Comparison of ENCODE assay signal across 23 cellular contexts in the genomic region with DNA sequence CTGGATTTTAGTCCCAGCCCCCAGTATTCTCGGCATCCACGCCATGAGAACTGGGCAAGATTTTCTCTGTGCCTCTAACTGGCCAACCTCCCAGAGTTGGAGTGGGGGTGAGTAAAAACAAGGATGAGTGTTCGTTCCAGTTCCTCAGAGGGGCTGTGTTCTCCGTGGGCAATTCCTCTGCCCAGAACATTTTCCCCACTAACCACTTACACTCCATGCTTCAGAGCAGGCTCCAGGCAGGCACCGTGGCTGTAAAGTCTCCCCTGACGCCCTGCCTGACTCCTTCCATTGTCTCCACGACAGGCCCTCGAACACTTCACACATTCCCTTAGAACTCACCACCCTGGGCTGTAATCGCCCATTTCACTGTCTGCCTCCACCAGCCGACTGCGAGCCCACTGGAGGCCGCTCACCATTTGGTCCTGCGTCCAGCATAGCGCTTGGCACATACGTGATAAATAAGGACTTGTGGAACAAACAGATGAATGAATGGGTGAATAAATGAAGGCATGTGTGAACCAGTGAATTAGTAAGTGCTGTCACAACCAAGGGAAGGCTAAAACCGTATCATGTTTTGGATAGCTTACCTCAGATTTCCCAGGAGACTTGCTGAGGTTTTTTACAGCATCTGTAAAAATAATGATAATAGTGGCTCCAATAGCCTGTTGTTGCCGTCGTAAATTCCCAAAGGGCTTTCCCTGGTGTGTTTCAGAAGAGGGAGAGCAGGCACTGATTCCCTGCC. TPM values are rescaled to one million over a fixed set of nuclear protein-coding genes. Genes with fewer than 3 reads are reported as not detected.
DNase-seq lines count a peak whose midpoint lies in the region; ATAC-seq, FAIRE-seq and TF ChIP-seq lines count a peak whose summit lies in the region.
"Had no signal": no experiment of that assay in that cellular context is flagged by ENCODE, and none has a peak within 500 bp of the region (broad histone marks: within the 10 kb centered on the region; RNA-seq: fewer than 3 reads in every experiment).

No MANE protein-coding gene starts in this region.

- intact Hi-C loops in psoas muscle (cut with DNase I), result no loop called here

- no peak for TF ChIP-seq EP300 in H1 (IDR thresholded peaks at IDR 0.05; ENCODE audit: borderline replicate concordance in 1 of 2, low read depth in 2 of 2, low read length in 2 of 2)

- TF ChIP-seq CTCF in H1 (IDR thresholded peaks at IDR 0.05; ENCODE audit: control extremely low read depth in 1 of 3, insufficient read depth in 1 of 3, low read depth in 1 of 3, low read length in 3 of 3) (no peak), psoas muscle (IDR thresholded peaks at IDR 0.05) (no peak)

- peak overlapping the region; percentile 54 for H4K91ac ChIP-seq in H1 (replicated peaks; ENCODE audit: insufficient read length, low read length)

- no peak overlapping the region for H3K23ac ChIP-seq in H1 (ENCODE audit: insufficient read length)

- no peaks in the 10 kb centered on the region for H3K79me2 ChIP-seq in H1 (ENCODE audit: control insufficient read depth in 1 of 2, insufficient read depth in 2 of 2, low read length in 2 of 2)
- H3K79me2 ChIP-seq: hepatocyte had no signal

- TF ChIP-seq RAD21 in H1 (IDR thresholded peaks at IDR 0.05 in 1 of 2, conservative IDR thresholded peaks at IDR 0.05 in 1 of 2; ENCODE audit: low read depth in 2 of 2, low read length in 2 of 2), result no peak

- H3K23me2 ChIP-seq in H1 (ENCODE audit: low read depth, low read length), result peaks cover 2% of the 10 kb centered on the region; the same call in 1 of the 2 replicates

- no peak overlapping the region for H2AK5ac ChIP-seq in H1 (ENCODE audit: low read depth, low read length)

- H2BK15ac ChIP-seq in H1 (ENCODE audit: low read length), result peak overlapping the region; percentile 99; the same call in 1 of the 2 replicates

- no peak overlapping the region for H4K5ac ChIP-seq in H1 (ENCODE audit: insufficient read length, low read depth, low read length)

- no peak overlapping the region for H3K9ac ChIP-seq in H1 (replicated peaks in 1 of 4; ENCODE audit: extremely low read depth in 1 of 4, low read depth in 3 of 4, low read length in 3 of 4)
- H3K9ac ChIP-seq in iPS-15b (ENCODE audit: low read depth, low read length), result peak overlapping the region; percentile 30

- in situ Hi-C loops in G401 (cut with HindIII; ENCODE audit: low sequenced_read_pairs), result no loop called here

- H3K4me3 ChIP-seq in H1 (ENCODE audit: extremely low read depth in 1 of 4, insufficient read depth in 2 of 4, low read depth in 3 of 4, low read length in 4 of 4) (no peak overlapping the region), iPS-15b (ENCODE audit: low read depth, low read length) (no peak overlapping the region), psoas muscle (no peak overlapping the region)
- H3K4me3 ChIP-seq: HAP-1, hepatocyte, upper lobe of right lung had no signal

- H2BK120ac ChIP-seq in H1 (replicated peaks; ENCODE audit: low read depth, low read length), result peak overlapping the region; percentile 27

- H4K20me1 ChIP-seq in H1 (replicated peaks in 1 of 2; ENCODE audit: control insufficient read depth in 1 of 2, insufficient read depth in 2 of 2, low read length in 2 of 2), result no peaks in the 10 kb centered on the region

- peak in 2 of 4 donors; percentile 42 to 46 for ATAC-seq in psoas muscle
- ATAC-seq: esophagus mucosa; left lobe of liver; naive thymus-derived CD4-positive, alpha-beta T cell; upper lobe of right lung had no signal

- no peak overlapping the region for H3K18ac ChIP-seq in H1 (ENCODE audit: extremely low read depth, low read length)

- peak; percentile 42 for FAIRE-seq in H1 (lab: Jason Lieb, UNC)
- FAIRE-seq: RCC 7860 had no signal

- peak overlapping the region; percentile 59; the same call in 1 of the 2 replicates for H4K8ac ChIP-seq in H1 (ENCODE audit: extremely low read depth, insufficient read depth, low read length)

- peak overlapping the region; percentile 62 for H2BK12ac ChIP-seq in H1 (ENCODE audit: low read depth, low read length)

- H3K4ac ChIP-seq in H1 (replicated peaks; ENCODE audit: insufficient read length, low read depth, low read length), result peak overlapping the region; percentile 15

- TF ChIP-seq POLR2A in H1 (IDR thresholded peaks at IDR 0.05; ENCODE audit: control extremely low read depth in 1 of 2, low read depth in 2 of 2, low read length in 2 of 2), result no peak

- CTCF ChIA-PET in H1 (lab: Charles Lee; ENCODE audit: partially characterized antibody), result interaction anchor here (0.9 to 2.5 kb wide), 6 partner anchors 9 to 129 kb away, joined by 3 to 12 read pairs (median 4); no protein-coding TSS in a partner anchor

- no peak overlapping the region for H3K56ac ChIP-seq in H1 (replicated peaks; ENCODE audit: insufficient read length, low read depth, low read length)

- H3K4me2 ChIP-seq in H1 (ENCODE audit: insufficient read depth in 1 of 2, low read depth in 2 of 2, low read length in 2 of 2), result no peak overlapping the region; a peak in 1 of 4 replicates
- H3K4me2 ChIP-seq: hepatocyte had no signal

- DNase-seq in G401 (ENCODE audit: low spot score), result peak; percentile 0
- DNase-seq in H1 (ENCODE audit: low read depth in 1 of 2, low spot score in 2 of 2), result no peak
- no peak for DNase-seq in psoas muscle
- no peak for DNase-seq in NCI-H446 (lab: John Stamatoyannopoulos, UW)
- DNase-seq in SHP77 (lab: John Stamatoyannopoulos, UW), result no peak
- DNase-seq in AG08395 (ENCODE audit: low spot score), result no peak
- DNase-seq in NCI-H510A treated with DMSO at 0.1 percent for 48 hours (lab: John Stamatoyannopoulos, UW), result no peak
- DNase-seq: activated gamma-delta T cell; cortex of kidney; GF-D8; naive thymus-derived CD4-positive, alpha-beta T cell; NCI-H2029; NCI-H748 treated with DMSO at 0.1 percent for 48 hours; upper lobe of right lung; WERI-Rb-1 had no signal

- H3K27me3 ChIP-seq in H1 (replicated peaks in 1 of 4; ENCODE audit: control insufficient read depth in 3 of 4, extremely low read depth in 1 of 4, insufficient read depth in 3 of 4, low read length in 3 of 4) (no peaks in the 10 kb centered on the region; a peak in 3 of 7 replicates), iPS-15b (ENCODE audit: control insufficient read depth, insufficient read depth, low read length) (peaks cover 11% of the 10 kb centered on the region), psoas muscle (ENCODE audit: insufficient read depth in 3 of 3, low read length in 2 of 3) (peaks cover 0 to 29% (median 0%) of the 10 kb centered on the region in 3 donors)
- H3K27me3 ChIP-seq: upper lobe of right lung had no signal

- H3K9me3 ChIP-seq in H1 (ENCODE audit: insufficient read depth in 2 of 2, low read depth in 1 of 2, low read length in 1 of 2) (no peaks in the 10 kb centered on the region), iPS-15b (ENCODE audit: control insufficient read depth, insufficient read depth, low read length) (no peaks in the 10 kb centered on the region), psoas muscle (no peaks in the 10 kb centered on the region)
- H3K9me3 ChIP-seq: HAP-1, upper lobe of right lung had no signal

- no peaks in the 10 kb centered on the region for H3K79me1 ChIP-seq in H1 (ENCODE audit: low read depth, low read length)

- H3K14ac ChIP-seq in H1 (ENCODE audit: insufficient read length), result no peak overlapping the region

- H3K4me1 ChIP-seq in H1 (replicated peaks in 1 of 4; ENCODE audit: control insufficient read depth in 3 of 4, insufficient read depth in 4 of 4, low read length in 3 of 4), result peaks cover 0 to 4% (median 0%) of the 10 kb centered on the region in 4 experiments; a peak in 2 of 7 replicates
- H3K4me1 ChIP-seq in iPS-15b (ENCODE audit: control insufficient read depth, insufficient read depth, low read length), result peaks cover 8% of the 10 kb centered on the region
- no peaks in the 10 kb centered on the region for H3K4me1 ChIP-seq in psoas muscle
- H3K4me1 ChIP-seq: HAP-1, upper lobe of right lung had no signal

- H2BK5ac ChIP-seq in H1 (ENCODE audit: low read depth, low read length), result 0 out of 2 replicates have a peak overlapping the region, but pooled peaks have one; percentile 60

- 76% methylated on average over 18 of the region's 18 CpGs; no CpG with 5 or more reads in 1 of the 2 experiments for WGBS in H1 (ENCODE audit: extremely low coverage in 1 of 2, insufficient coverage in 1 of 2, insufficient read length in 1 of 2, insufficient replicate concordance in 2 of 2, low coverage in 1 of 2, low lambda C conversion rate in 2 of 2, missing lambda C conversion rate in 1 of 2), 2 experiments
- 15 to 23% (median 16%) methylated on average over 18 of the region's 18 CpGs for WGBS in psoas muscle, 3 donors

- H3K36me3 ChIP-seq in H1 (ENCODE audit: control insufficient read depth in 2 of 4, insufficient read depth in 4 of 4, low read length in 3 of 4) (no peaks in the 10 kb centered on the region), iPS-15b (ENCODE audit: control insufficient read depth, insufficient read depth, low read length) (no peaks in the 10 kb centered on the region), psoas muscle (ENCODE audit: insufficient read depth in 1 of 2, low read depth in 1 of 2) (no peaks in the 10 kb centered on the region)
- H3K36me3 ChIP-seq: HAP-1, upper lobe of right lung, WERI-Rb-1 had no signal

- POLR2A ChIA-PET in H1 (lab: Charles Lee; ENCODE audit: partially characterized antibody), result interaction anchor here (0.5 kb wide), 1 partner anchor 363 kb away, joined by 3 read pairs; no protein-coding TSS in a partner anchor

- H2AFZ ChIP-seq in H1 (ENCODE audit: low read length), result peak overlapping the region; percentile 66; the same call in 1 of the 2 replicates
- H2AFZ ChIP-seq: hepatocyte had no signal

- no peak overlapping the region for H2BK20ac ChIP-seq in H1 (ENCODE audit: low read length)

- H3K27ac ChIP-seq in H1 (ENCODE audit: low read depth, low read length) (no peak overlapping the region), psoas muscle (peak overlapping the region; percentile 41)
- H3K27ac ChIP-seq: hepatocyte, upper lobe of right lung, WERI-Rb-1 had no signal

RNA-seq across cellular contexts. Expression of a gene that starts 6.1 kb away (rescaled TPM):
- total RNA-seq in G401 (2014; rRNA removed; shearing (Covaris generic)), result not detected in 2 replicates
- 0.13 TPM in 1 of 2 replicates, not detected in the other for total RNA-seq in H1 (2021; fragmentation: NEBNext Ultra II Directional; extraction: Animal tissue kit (Norgen Biotek cat#: 25700))
- polyA plus RNA-seq in H1 (2011; rRNA removed) (0.66 and 0.80 TPM in 2 replicates), psoas muscle (1 to 10 TPM in 2 of 3 donors, under 1 TPM in 1; 0.75 to 3.3 (median 2.6) TPM)
- 0.25 TPM for polyA plus RNA-seq in H1 (2011; cell fraction: cytosol; rRNA removed)
- polyA plus RNA-seq in H1 (2011; cell fraction: nucleus; rRNA removed), result 0.29 TPM
- polyA plus RNA-seq in H1 (2012, experiment 1 of 2), result 0.50 to 2.0 TPM (median 1.0 TPM) in 4 replicates
- 2.3 TPM for polyA plus RNA-seq in H1 (2012, experiment 2 of 2)
- polyA plus RNA-seq in H1 (2013, experiment 1 of 2), result 0.26 TPM
- 0.29 TPM for polyA plus RNA-seq in H1 (2013, experiment 2 of 2)
- polyA minus RNA-seq in H1 (2011; rRNA and poly(A)+ RNA removed), result 0.50 and 1.1 TPM in 2 replicates
- polyA minus RNA-seq in H1 (2011; cell fraction: cytosol; rRNA and poly(A)+ RNA removed), result 0.37 TPM
- not detected for polyA minus RNA-seq in H1 (2011; cell fraction: nucleus; rRNA and poly(A)+ RNA removed)
- 10 to 100 TPM in 1 of 4 donors, 1 to 10 TPM in 3; 3.5 to 17.0 (median 4.4) TPM for total RNA-seq in psoas muscle
- total RNA-seq: activated CD8-positive, alpha-beta memory T cell treated with anti-CD3 and anti-CD28 coated beads for 36 hours; naive thymus-derived CD4-positive, alpha-beta T cell had no signal
- polyA plus RNA-seq: AG04450; naive thymus-derived CD4-positive, alpha-beta T cell had no signal

RNA-seq across cellular contexts. Expression of a gene that starts 49.2 kb away (rescaled TPM):
- total RNA-seq in G401 (2014; rRNA removed; shearing (Covaris generic)), result not detected in 2 replicates
- total RNA-seq in H1 (2021; fragmentation: NEBNext Ultra II Directional; extraction: Animal tissue kit (Norgen Biotek cat#: 25700)), result 1.1 and 1.4 TPM in 2 replicates
- polyA plus RNA-seq in H1 (2011; rRNA removed), result 0.62 and 0.64 TPM in 2 replicates
- 0.56 TPM for polyA plus RNA-seq in H1 (2011; cell fraction: cytosol; rRNA removed)
- 0.81 TPM for polyA plus RNA-seq in H1 (2011; cell fraction: nucleus; rRNA removed)
- polyA plus RNA-seq in H1 (2012, experiment 1 of 2), result 0.89 to 1.2 TPM (median 0.97 TPM) in 4 replicates
- polyA plus RNA-seq in H1 (2012, experiment 2 of 2), result 0.49 TPM
- polyA plus RNA-seq in H1 (2013, experiment 1 of 2), result 0.53 TPM
- polyA plus RNA-seq in H1 (2013, experiment 2 of 2), result 0.50 TPM
- 0.68 and 0.79 TPM in 2 replicates for polyA minus RNA-seq in H1 (2011; rRNA and poly(A)+ RNA removed)
- 0.81 TPM for polyA minus RNA-seq in H1 (2011; cell fraction: cytosol; rRNA and poly(A)+ RNA removed)
- polyA minus RNA-seq in H1 (2011; cell fraction: nucleus; rRNA and poly(A)+ RNA removed), result 1.2 TPM
- under 1 TPM; 0.04 to 0.27 (median 0.08) TPM for total RNA-seq in psoas muscle
- polyA plus RNA-seq in psoas muscle, result under 1 TPM; 0.05 to 0.11 (median 0.07) TPM
- total RNA-seq: activated CD8-positive, alpha-beta memory T cell treated with anti-CD3 and anti-CD28 coated beads for 36 hours; naive thymus-derived CD4-positive, alpha-beta T cell; upper lobe of right lung had no signal
- polyA plus RNA-seq: AG04450; hepatocyte; naive thymus-derived CD4-positive, alpha-beta T cell had no signal
